ENCODE assay signal across 1 cellular context in the genomic region with DNA sequence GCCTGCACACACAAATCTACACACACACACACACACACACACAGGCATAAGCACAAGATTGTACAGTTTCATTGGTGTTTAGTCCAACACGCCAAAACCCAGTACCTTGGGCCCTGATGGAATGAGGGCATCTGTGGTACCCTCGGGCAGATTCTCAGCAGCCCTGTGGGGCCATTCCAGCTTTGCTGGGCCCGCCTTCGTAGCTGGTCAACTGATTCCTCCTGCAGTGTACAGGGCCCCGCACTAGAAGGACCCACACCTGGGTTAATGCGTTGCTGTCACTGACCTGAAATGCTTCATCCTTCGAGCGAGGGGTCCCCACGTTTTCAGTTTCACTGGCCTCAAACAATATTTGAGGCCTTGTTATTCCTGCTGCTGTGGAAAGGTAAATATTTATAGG.
TF ChIP-seq lines count a peak whose summit lies in the region.

No MANE protein-coding gene starts in this region.

TF ChIP-seq in H1, 55 proteins besides CTCF, POLR2A, EP300 and RAD21:
- TF ChIP-seq FOSL1 (IDR thresholded peaks at IDR 0.05; ENCODE audit: insufficient read depth, low read depth, low read length) (no peak), TAF1 (IDR thresholded peaks at IDR 0.05; ENCODE audit: low read depth, low read length) (no peak), RBBP5 (IDR thresholded peaks at IDR 0.05; ENCODE audit: borderline replicate concordance, low read depth, low read length) (no peak)
- TF ChIP-seq, protein P1, sequence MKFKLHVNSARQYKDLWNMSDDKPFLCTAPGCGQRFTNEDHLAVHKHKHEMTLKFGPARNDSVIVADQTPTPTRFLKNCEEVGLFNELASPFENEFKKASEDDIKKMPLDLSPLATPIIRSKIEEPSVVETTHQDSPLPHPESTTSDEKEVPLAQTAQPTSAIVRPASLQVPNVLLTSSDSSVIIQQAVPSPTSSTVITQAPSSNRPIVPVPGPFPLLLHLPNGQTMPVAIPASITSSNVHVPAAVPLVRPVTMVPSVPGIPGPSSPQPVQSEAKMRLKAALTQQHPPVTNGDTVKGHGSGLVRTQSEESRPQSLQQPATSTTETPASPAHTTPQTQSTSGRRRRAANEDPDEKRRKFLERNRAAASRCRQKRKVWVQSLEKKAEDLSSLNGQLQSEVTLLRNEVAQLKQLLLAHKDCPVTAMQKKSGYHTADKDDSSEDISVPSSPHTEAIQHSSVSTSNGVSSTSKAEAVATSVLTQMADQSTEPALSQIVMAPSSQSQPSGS (IDR thresholded peaks at IDR 0.05; ENCODE audit: low read length), result no peak
